Comparison of ENCODE assay signal across 1 cellular context in the genomic region with DNA sequence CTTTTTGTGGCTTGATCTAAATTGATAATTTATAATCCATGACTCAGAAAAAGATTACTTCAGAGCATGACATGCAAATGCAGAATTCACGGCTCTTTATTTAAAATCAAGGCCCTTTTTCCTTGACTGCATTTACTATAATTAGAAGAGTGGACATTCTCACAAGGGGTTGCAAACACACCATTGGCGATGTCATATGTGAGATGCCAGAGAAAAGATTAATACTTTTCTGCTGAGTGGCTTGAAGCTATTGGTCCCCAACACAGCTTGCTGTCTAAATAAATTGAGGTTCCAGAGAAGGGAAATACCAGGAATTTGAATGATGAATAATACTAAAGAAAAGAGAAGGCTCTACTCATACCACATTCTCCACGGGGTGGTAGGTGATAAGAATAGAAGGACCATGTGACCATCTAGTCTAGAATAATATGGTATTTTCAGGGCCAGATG.
TF ChIP-seq lines count a peak whose summit lies in the region.

No MANE protein-coding gene starts in this region.

TF ChIP-seq in SK-N-SH, 30 proteins besides CTCF, POLR2A, EP300 and RAD21 (continued from another document):
- TF ChIP-seq, protein P1, sequence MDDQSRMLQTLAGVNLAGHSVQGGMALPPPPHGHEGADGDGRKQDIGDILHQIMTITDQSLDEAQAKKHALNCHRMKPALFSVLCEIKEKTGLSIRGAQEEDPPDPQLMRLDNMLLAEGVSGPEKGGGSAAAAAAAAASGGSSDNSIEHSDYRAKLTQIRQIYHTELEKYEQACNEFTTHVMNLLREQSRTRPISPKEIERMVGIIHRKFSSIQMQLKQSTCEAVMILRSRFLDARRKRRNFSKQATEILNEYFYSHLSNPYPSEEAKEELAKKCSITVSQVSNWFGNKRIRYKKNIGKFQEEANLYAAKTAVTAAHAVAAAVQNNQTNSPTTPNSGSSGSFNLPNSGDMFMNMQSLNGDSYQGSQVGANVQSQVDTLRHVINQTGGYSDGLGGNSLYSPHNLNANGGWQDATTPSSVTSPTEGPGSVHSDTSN (IDR thresholded peaks at IDR 0.05) = peak; percentile 48; the same call in 1 of the 2 replicates
- TF ChIP-seq TEAD4 (IDR thresholded peaks at IDR 0.05; ENCODE audit: borderline replicate concordance, insufficient read depth) = peak; percentile 18; the same call in 1 of the 2 replicates
